ENCODE assay signal across 16 cellular contexts in the genomic region with DNA sequence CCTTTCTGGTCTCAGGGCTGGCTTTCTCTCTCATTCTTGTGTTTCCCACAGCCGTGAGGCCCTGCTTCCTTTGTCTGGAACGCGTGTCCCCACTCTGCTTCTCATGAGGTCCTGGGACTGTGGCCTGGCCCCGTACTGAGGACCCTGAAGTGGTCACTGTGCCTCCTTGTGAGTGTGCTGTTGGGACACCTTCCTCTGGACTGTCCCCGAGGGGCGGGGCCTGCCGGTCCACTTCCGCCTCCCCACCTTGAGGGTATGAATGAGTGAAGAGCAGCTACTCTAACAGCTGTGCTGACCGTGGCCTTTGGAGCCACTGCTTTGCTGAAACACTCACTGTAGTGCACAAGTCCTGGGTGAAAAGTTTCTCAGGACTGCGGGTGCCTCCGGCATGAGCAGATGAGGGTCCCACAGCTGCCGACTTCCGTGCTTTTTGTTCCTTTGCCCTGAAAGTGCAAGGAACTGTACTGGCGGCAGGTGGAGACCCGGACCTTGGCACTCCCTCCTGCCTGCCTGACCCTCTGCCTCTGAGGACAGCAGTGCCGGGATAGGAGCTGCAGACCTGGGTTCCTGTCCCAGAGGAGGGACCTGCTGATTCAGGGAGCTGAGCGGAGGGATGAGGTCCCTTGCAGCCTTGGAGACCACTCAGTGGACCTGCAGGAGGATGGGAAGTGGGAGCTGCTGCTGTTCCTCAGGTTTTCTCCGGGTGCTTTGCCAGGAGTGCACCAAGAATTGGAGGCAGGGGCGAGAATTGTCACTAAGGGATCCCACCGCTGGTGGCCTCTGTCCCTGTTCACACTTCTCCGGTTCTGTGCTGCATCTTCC. TPM values are rescaled to one million over a fixed set of nuclear protein-coding genes. Genes with fewer than 3 reads are reported as not detected.
DNase-seq lines count a peak whose midpoint lies in the region; ATAC-seq, FAIRE-seq and TF ChIP-seq lines count a peak whose summit lies in the region.
"Had no signal": no experiment of that assay in that cellular context is flagged by ENCODE, and none has a peak within 500 bp of the region (broad histone marks: within the 10 kb centered on the region; RNA-seq: fewer than 3 reads in every experiment).

No MANE protein-coding gene starts in this region.

- no peaks in the 10 kb centered on the region for H4K20me1 ChIP-seq in OCI-LY3 (ENCODE audit: insufficient read depth, low read length)
- H4K20me1 ChIP-seq: BLaER1 treated with 17β-estradiol and CSF1 and Interleukin-3, amounts not matched to agents 10 nM and 100 nM had no signal

- no peaks in the 10 kb centered on the region for H3K36me3 ChIP-seq in OCI-LY3 (replicated peaks; ENCODE audit: low read depth, low read length)
- H3K36me3 ChIP-seq: BLaER1 treated with 17β-estradiol and CSF1 and Interleukin-3, amounts not matched to agents 10 nM and 100 nM; SJSA1 had no signal

- 81% methylated on average over 21 of the region's 21 CpGs for WGBS in right cardiac atrium

- intact Hi-C loops in posterior vena cava (cut with DNase I) (loop anchor here in 1 of 2 donors (10.0 kb wide), 2 partner anchors 62 to 272 kb away; no protein-coding TSS in a partner anchor), right cardiac atrium (cut with DNase I) (loop anchor here in 2 of 4 donors (5.0 to 10.0 kb wide), 2 partner anchors 279 to 282 kb away; a partner anchor contains a TSS)

- H3K27ac ChIP-seq in OCI-LY3 (ENCODE audit: low read length): no peak overlapping the region
- H3K27ac ChIP-seq in right cardiac atrium (ENCODE audit: low read length): no peak overlapping the region
- H3K27ac ChIP-seq: BLaER1 treated with 17β-estradiol and CSF1 and Interleukin-3, amounts not matched to agents 10 nM and 100 nM; PC-9; RWPE1; SJSA1 had no signal

- TF ChIP-seq POLR2A in GM12891 (IDR thresholded peaks at IDR 0.05; ENCODE audit: low read depth, low read length): no peak

- H3K4me2 ChIP-seq in OCI-LY3 (ENCODE audit: low read length): peak overlapping the region; percentile 78

- H3K27me3 ChIP-seq in OCI-LY3 (ENCODE audit: low read depth, low read length) (peaks cover 43% of the 10 kb centered on the region), right cardiac atrium (ENCODE audit: control insufficient read depth, insufficient read depth) (no peaks in the 10 kb centered on the region)
- H3K27me3 ChIP-seq: BLaER1 treated with 17β-estradiol and CSF1 and Interleukin-3, amounts not matched to agents 10 nM and 100 nM; SJSA1 had no signal

- H3K9me3 ChIP-seq in OCI-LY3 (ENCODE audit: insufficient read depth, low read length): no peaks in the 10 kb centered on the region
- H3K9me3 ChIP-seq in right cardiac atrium (ENCODE audit: control insufficient read depth, low read length): no peaks in the 10 kb centered on the region
- H3K9me3 ChIP-seq: BLaER1 treated with 17β-estradiol and CSF1 and Interleukin-3, amounts not matched to agents 10 nM and 100 nM; SJSA1 had no signal

- DNase-seq in GM12891 (ENCODE audit: insufficient read length, low spot score) (no peak), posterior vena cava (ENCODE audit: low spot score) (peak; percentile 74), NCI-H128 (lab: John Stamatoyannopoulos, UW; ENCODE audit: unreplicated experiment) (no peak), right cardiac atrium (no peak), GM19238 (ENCODE audit: insufficient read length, low spot score) (no peak)
- DNase-seq: NCI-H2107 had no signal

- FAIRE-seq in GM12891 (lab: Jason Lieb, UNC): peak; percentile 5
- FAIRE-seq: D721Med, H54 had no signal

- H2AFZ ChIP-seq in OCI-LY3 (ENCODE audit: low read depth, low read length): peak overlapping the region; percentile 67
- H2AFZ ChIP-seq: PC-9 had no signal

- TF ChIP-seq CTCF in OCI-LY3 (IDR thresholded peaks at IDR 0.05; ENCODE audit: low read depth, low read length): no peak

- ATAC-seq in esophagus mucosa (peak; percentile 17), right cardiac atrium (no peak)

- H3K4me1 ChIP-seq in OCI-LY3 (ENCODE audit: low read length): peaks cover 56% of the 10 kb centered on the region
- H3K4me1 ChIP-seq in right cardiac atrium (ENCODE audit: control insufficient read depth, insufficient read depth, low read length): peaks cover 4% of the 10 kb centered on the region
- H3K4me1 ChIP-seq: SJSA1 had no signal

- peak overlapping the region; percentile 65 for H3K4me3 ChIP-seq in OCI-LY3 (ENCODE audit: low read length)
- H3K4me3 ChIP-seq in right cardiac atrium (ENCODE audit: low read length): no peak overlapping the region
- H3K4me3 ChIP-seq: BLaER1 treated with 17β-estradiol and CSF1 and Interleukin-3, amounts not matched to agents 10 nM and 100 nM; PC-9; SJSA1 had no signal

- peak overlapping the region; percentile 23; the same call in 1 of the 2 replicates for H3K9ac ChIP-seq in OCI-LY3 (ENCODE audit: low read length)
- H3K9ac ChIP-seq: BLaER1 treated with 17β-estradiol and CSF1 and Interleukin-3, amounts not matched to agents 10 nM and 100 nM had no signal

- no peaks in the 10 kb centered on the region for H3K79me2 ChIP-seq in OCI-LY3 (ENCODE audit: low read length)

TF ChIP-seq in GM12891, 5 proteins besides CTCF, POLR2A, EP300 and RAD21:
- no peak for TF ChIP-seq SPI1 (IDR thresholded peaks at IDR 0.05; ENCODE audit: low read depth, low read length)
- no peak for TF ChIP-seq POU2F2 (IDR thresholded peaks at IDR 0.05; ENCODE audit: low read depth, low read length)
- TF ChIP-seq POLR2AphosphoS5 (IDR thresholded peaks at IDR 0.05; ENCODE audit: low read depth, low read length): no peak

RNA-seq across cellular contexts. Expression of a gene that starts 38.0 kb away (rescaled TPM):
- not detected for polyA plus RNA-seq in GM12891 (2012; ENCODE audit: low read depth, missing spikeins)
- total RNA-seq in esophagus mucosa: not detected
- total RNA-seq in posterior vena cava: not detected
- total RNA-seq in right cardiac atrium: not detected
- not detected for polyA plus RNA-seq in right cardiac atrium
- total RNA-seq: CD8-positive, alpha-beta memory T cell; LHCN-M2; PC-9; SJSA1 had no signal
- polyA plus RNA-seq: CD8-positive, alpha-beta memory T cell had no signal

RNA-seq across cellular contexts. Expression of a gene that starts 38.1 kb away (rescaled TPM):
- polyA plus RNA-seq in GM12891 (2012; ENCODE audit: low read depth, missing spikeins): 42.3 TPM
- total RNA-seq in esophagus mucosa: 39.6 TPM
- 10 to 100 TPM; 47.4 to 49.0 TPM for total RNA-seq in posterior vena cava
- 10 to 100 TPM; 19.9 to 25.2 (median 23.4) TPM for total RNA-seq in right cardiac atrium
- polyA plus RNA-seq in right cardiac atrium: 13.0 TPM
